In the genomic region with DNA sequence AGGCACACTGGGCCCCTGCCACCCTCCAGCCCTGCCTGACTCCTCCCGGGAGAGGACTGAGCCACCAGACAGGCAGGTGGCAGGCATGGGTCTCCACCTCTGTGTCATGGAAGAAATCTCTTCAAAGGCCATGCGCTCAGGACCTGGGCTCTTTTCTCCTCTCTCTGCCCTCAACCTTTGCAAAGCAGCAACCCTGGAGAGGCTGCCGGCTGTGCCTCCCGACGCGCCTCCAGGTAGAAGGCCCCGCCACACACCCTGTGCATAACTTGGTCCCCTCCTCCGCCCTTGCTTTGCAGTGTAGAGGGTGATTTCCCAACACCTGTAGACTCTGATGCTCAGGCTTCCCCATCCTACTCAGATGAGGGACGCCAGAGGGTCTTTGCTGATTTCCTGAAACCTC, we compare ENCODE assay signal across 1 cellular context.
TF ChIP-seq lines count a peak whose summit lies in the region.

No MANE protein-coding gene starts in this region.

TF ChIP-seq in H1, 55 proteins besides CTCF, POLR2A, EP300 and RAD21:
- TF ChIP-seq SIN3A (conservative IDR thresholded peaks at IDR 0.05 in 1 of 2, IDR thresholded peaks at IDR 0.05 in 1 of 2; ENCODE audit: low read depth in 1 of 2, low read length in 2 of 2): no peak
- TF ChIP-seq BCL11A (IDR thresholded peaks at IDR 0.05; ENCODE audit: low read depth in 2 of 2, low read length in 2 of 2): no peak
- no peak for TF ChIP-seq HDAC2 (IDR thresholded peaks at IDR 0.05; ENCODE audit: borderline replicate concordance in 1 of 2, low read depth in 2 of 2, low read length in 2 of 2)
- TF ChIP-seq TAF1 (IDR thresholded peaks at IDR 0.05; ENCODE audit: low read depth, low read length): no peak
- TF ChIP-seq POLR2AphosphoS5 (IDR thresholded peaks at IDR 0.05; ENCODE audit: low read depth, low read length): no peak
- TF ChIP-seq RXRA (IDR thresholded peaks at IDR 0.05; ENCODE audit: insufficient read depth, low read depth, low read length): no peak
- TF ChIP-seq BACH1 (IDR thresholded peaks at IDR 0.05; ENCODE audit: low read length): no peak
- no peak for TF ChIP-seq NANOG (IDR thresholded peaks at IDR 0.05; ENCODE audit: insufficient read depth, low read depth, low read length, poor library complexity, severe bottlenecking)
- no peak for TF ChIP-seq GTF2F1 (IDR thresholded peaks at IDR 0.05; ENCODE audit: borderline replicate concordance, low read depth, low read length)
- TF ChIP-seq JUN (IDR thresholded peaks at IDR 0.05; ENCODE audit: low read depth, low read length): no peak
- TF ChIP-seq HDAC6 (IDR thresholded peaks at IDR 0.05; ENCODE audit: low read depth, low read length): no peak
- no peak for TF ChIP-seq CTBP2 (IDR thresholded peaks at IDR 0.05; ENCODE audit: borderline replicate concordance, insufficient read depth, insufficient read length, low read length)
- no peak for TF ChIP-seq CBX5 (IDR thresholded peaks at IDR 0.05; ENCODE audit: low read depth, low read length)
- no peak for TF ChIP-seq SP4 (IDR thresholded peaks at IDR 0.05; ENCODE audit: low read length)
- TF ChIP-seq ASH2L (IDR thresholded peaks at IDR 0.05; ENCODE audit: low read length): no peak
- TF ChIP-seq SRF (IDR thresholded peaks at IDR 0.05; ENCODE audit: low read depth, low read length): no peak
- no peak for TF ChIP-seq TAF7 (optimal IDR thresholded peaks at IDR 0.05; ENCODE audit: borderline replicate concordance, low read depth, low read length)
- TF ChIP-seq KDM4A (IDR thresholded peaks at IDR 0.05; ENCODE audit: low read depth, low read length, severe bottlenecking): no peak
- TF ChIP-seq POU5F1 (IDR thresholded peaks at IDR 0.05; ENCODE audit: low read depth, low read length): no peak
TF ChIP-seq in H1: peak in this region for 0.
